ENCODE assay signal across 15 cellular contexts in genomic region chr15:27844018-27844666, GRCh38.
A peak's percentile ranks its signal among the peaks of the same experiment; 100 is the strongest.
DNase-seq lines count a peak whose midpoint lies in the region; ATAC-seq and TF ChIP-seq lines count a peak whose summit lies in the region.
"Had no signal": no experiment of that assay in that cellular context is flagged by ENCODE, and none has a peak within 500 bp of the region (broad histone marks: within the 10 kb centered on the region; RNA-seq: fewer than 3 reads in every experiment).

No MANE protein-coding gene starts in this region.

- H3K36me3 Mint-ChIP-seq in MCF 10A (ENCODE audit: insufficient read depth, unreplicated experiment): no peaks in the 10 kb centered on the region

- peaks cover 46% of the 10 kb centered on the region for H3K9me3 Mint-ChIP-seq in MCF 10A (ENCODE audit: unreplicated experiment)

- no peaks in the 10 kb centered on the region for H3K36me3 ChIP-seq in mammary epithelial cell (ENCODE audit: insufficient read depth, low read length)
- H3K36me3 ChIP-seq in RWPE2 (ENCODE audit: low read depth): no peaks in the 10 kb centered on the region
- no peaks in the 10 kb centered on the region for H3K36me3 ChIP-seq in vagina
- H3K36me3 ChIP-seq in sigmoid colon: no peaks in the 10 kb centered on the region

- no peak overlapping the region for H3K27ac ChIP-seq in mammary epithelial cell (ENCODE audit: insufficient read depth, low read depth, low read length)
- H3K27ac ChIP-seq in RWPE2 (ENCODE audit: poor library complexity, severe bottlenecking): no peak overlapping the region
- H3K27ac ChIP-seq in vagina: no peak overlapping the region
- no peak overlapping the region for H3K27ac ChIP-seq in sigmoid colon
- H3K27ac ChIP-seq: hepatocyte had no signal

- no peak overlapping the region for H3K4me3 Mint-ChIP-seq in MCF 10A (ENCODE audit: unreplicated experiment)
- H3K4me3 Mint-ChIP-seq: activated CD4-positive, alpha-beta T cell treated with anti-CD3 and anti-CD28 coated beads, Interleukin-2, amount 10 ng/mL, durations not matched to agents 24 days and 14 days; activated T-helper 1 cell treated with anti-CD3 and anti-CD28 coated beads, Interleukin-12 subunit alpha, Interleukin-12 subunit beta, Interleukin-2, Interleukin-4 antibody, amounts not matched to agents 30 ng/mL and 10 ng/mL and 1 ng/mL, durations not matched to agents 14 hours and 24 hours and 36 hours; neural crest cell had no signal

- ATAC-seq in RWPE2 (ENCODE audit: low read depth): peak; percentile 97

- DNase-seq in mammary epithelial cell (peak; percentile 6), MCF 10A (ENCODE audit: unreplicated experiment) (no peak), RWPE2 (ENCODE audit: low spot score) (no peak), fibroblast of the aortic adventitia (ENCODE audit: low read depth) (peak; percentile 12), vagina (ENCODE audit: extremely low spot score in 2 of 2) (peak; percentile 69 to 84), sigmoid colon (no peak), GM13977 (ENCODE audit: low spot score) (no peak)
- no peak for DNase-seq in activated CD4-positive, alpha-beta T cell treated with anti-CD3 and anti-CD28 coated beads for 4 hours
- DNase-seq: 8988T; activated CD4-positive, alpha-beta T cell treated with anti-CD3 and anti-CD28 coated beads, Interleukin-2, amount 10 ng/mL, durations not matched to agents 24 days and 14 days; T-helper 2 cell had no signal

- H3K9me3 ChIP-seq in mammary epithelial cell (replicated peaks; ENCODE audit: insufficient read depth, low read length) (peaks cover 39% of the 10 kb centered on the region), RWPE2 (ENCODE audit: severe bottlenecking) (no peaks in the 10 kb centered on the region), vagina (no peaks in the 10 kb centered on the region), sigmoid colon (peaks cover 0 to 5% (median 0%) of the 10 kb centered on the region in 4 donors)

- intact Hi-C loops in mammary epithelial cell (cut with micrococcal nuclease) (no loop called here), MCF 10A (cut with micrococcal nuclease) (no loop called here), vagina (cut with DNase I) (no loop called here), sigmoid colon (cut with DNase I) (no loop called here)

- no peak overlapping the region for H3K9ac ChIP-seq in mammary epithelial cell (ENCODE audit: insufficient read depth, low read length)

- H3K4me2 ChIP-seq in mammary epithelial cell (ENCODE audit: insufficient read depth, low read depth, low read length): no peak overlapping the region
- H3K4me2 ChIP-seq: hepatocyte had no signal

- no peak for TF ChIP-seq POLR2A in vagina (IDR thresholded peaks at IDR 0.05)
- no peak for TF ChIP-seq POLR2A in sigmoid colon (IDR thresholded peaks at IDR 0.05)

- H3K79me2 ChIP-seq in mammary epithelial cell (ENCODE audit: insufficient read depth, low read length): no peaks in the 10 kb centered on the region
- H3K79me2 ChIP-seq: hepatocyte had no signal

- H3K27me3 Mint-ChIP-seq in MCF 10A (ENCODE audit: insufficient read depth, unreplicated experiment): no peaks in the 10 kb centered on the region
- H3K27me3 Mint-ChIP-seq: activated CD4-positive, alpha-beta T cell treated with anti-CD3 and anti-CD28 coated beads, Interleukin-2, amount 10 ng/mL, durations not matched to agents 24 days and 14 days had no signal

- TF ChIP-seq CTCF in mammary epithelial cell (conservative IDR thresholded peaks at IDR 0.05 in 1 of 2, IDR thresholded peaks at IDR 0.05 in 1 of 2; ENCODE audit: extremely low read depth in 1 of 2, insufficient read depth in 1 of 2, low read depth in 1 of 2, low read length in 2 of 2) (no peak), MCF 10A (IDR thresholded peaks at IDR 0.05; ENCODE audit: unreplicated experiment) (no peak), RWPE2 (IDR thresholded peaks at IDR 0.05; ENCODE audit: poor library complexity, severe bottlenecking) (no peak), fibroblast of the aortic adventitia (IDR thresholded peaks at IDR 0.05; ENCODE audit: insufficient read depth, low read length) (no peak), vagina (IDR thresholded peaks at IDR 0.05) (no peak), sigmoid colon (IDR thresholded peaks at IDR 0.05) (no peak), GM13977 (IDR thresholded peaks at IDR 0.05; ENCODE audit: extremely low read depth, insufficient read depth, missing control alignments) (no peak)

- H3K4me1 ChIP-seq in mammary epithelial cell (ENCODE audit: insufficient read depth, low read length): no peaks in the 10 kb centered on the region
- peaks cover 10% of the 10 kb centered on the region for H3K4me1 ChIP-seq in RWPE2 (ENCODE audit: insufficient read depth, poor library complexity, severe bottlenecking)
- no peaks in the 10 kb centered on the region for H3K4me1 ChIP-seq in vagina
- H3K4me1 ChIP-seq in sigmoid colon: no peaks in the 10 kb centered on the region

- BruUV-seq in mammary epithelial cell (replicated peaks; lab: Mats Ljungman, UMichigan) (no TSS peak), MCF 10A (replicated peaks; lab: Mats Ljungman, UMichigan) (no TSS peak)

- POLR2A ChIA-PET in MCF 10A (lab: Yijun Ruan, JAX): no interaction called here

- H3K27ac Mint-ChIP-seq in MCF 10A (ENCODE audit: low read depth, unreplicated experiment): no peak overlapping the region
- H3K27ac Mint-ChIP-seq: activated CD4-positive, alpha-beta T cell treated with anti-CD3 and anti-CD28 coated beads, Interleukin-2, amount 10 ng/mL, durations not matched to agents 24 days and 14 days; activated T-helper 1 cell treated with anti-CD3 and anti-CD28 coated beads, Interleukin-12 subunit alpha, Interleukin-12 subunit beta, Interleukin-2, Interleukin-4 antibody, amounts not matched to agents 30 ng/mL and 10 ng/mL and 1 ng/mL, durations not matched to agents 14 hours and 24 hours and 36 hours had no signal

- in situ Hi-C loops in mammary epithelial cell (cut with MboI; ENCODE audit: low sequenced_read_pairs in 2 of 2) (no loop called here), GM13977 (cut with MboI; ENCODE audit: low pct_unique_long_range_greater_than_20kb, low sequenced_read_pairs, unreplicated experiment) (no loop called here)

- H2AFZ ChIP-seq in mammary epithelial cell (ENCODE audit: low read depth, low read length): no peak overlapping the region
- H2AFZ ChIP-seq: hepatocyte had no signal

- no peak for TF ChIP-seq EP300 in sigmoid colon (IDR thresholded peaks at IDR 0.05)

- H4K20me1 ChIP-seq in mammary epithelial cell (ENCODE audit: insufficient read depth, low read length): no peaks in the 10 kb centered on the region

- 0% methylated on average over 1 of the region's 13 CpGs for WGBS in mammary epithelial cell (ENCODE audit: low coverage, missing lambda C conversion rate)
- 80 to 86% methylated on average over 13 of the region's 13 CpGs for whole genome bisulfite sequencing in sigmoid colon, 2 donors

- CTCF ChIA-PET in mammary epithelial cell (lab: Charles Lee; ENCODE audit: low non-redundant PET): no interaction called here
- CTCF ChIA-PET in MCF 10A (lab: Yijun Ruan, JAX): no interaction called here

- H3K27me3 ChIP-seq in mammary epithelial cell (ENCODE audit: insufficient read depth, low read length) (no peaks in the 10 kb centered on the region), RWPE2 (ENCODE audit: insufficient read depth, poor library complexity, severe bottlenecking) (no peaks in the 10 kb centered on the region), vagina (no peaks in the 10 kb centered on the region), sigmoid colon (no peaks in the 10 kb centered on the region)
- H3K27me3 ChIP-seq: hepatocyte had no signal

- dilution Hi-C loops in mammary epithelial cell (cut with HindIII; ENCODE audit: low sequenced_read_pairs): loop anchor here (25.0 kb wide), 1 partner anchor 93 kb away; no protein-coding TSS in a partner anchor

- no peak overlapping the region for H3K4me3 ChIP-seq in mammary epithelial cell (replicated peaks in 1 of 3; ENCODE audit: insufficient read depth in 1 of 3, low read depth in 2 of 3, low read length in 3 of 3)
- H3K4me3 ChIP-seq in RWPE2 (ENCODE audit: severe bottlenecking): no peak overlapping the region
- no peak overlapping the region for H3K4me3 ChIP-seq in fibroblast of the aortic adventitia (ENCODE audit: low read depth, low read length)
- H3K4me3 ChIP-seq in vagina: no peak overlapping the region
- no peak overlapping the region for H3K4me3 ChIP-seq in sigmoid colon
- H3K4me3 ChIP-seq: hepatocyte, lung had no signal

- no peaks in the 10 kb centered on the region for H3K4me1 Mint-ChIP-seq in MCF 10A (ENCODE audit: insufficient read depth, unreplicated experiment)
- H3K4me1 Mint-ChIP-seq: activated CD4-positive, alpha-beta T cell treated with anti-CD3 and anti-CD28 coated beads, Interleukin-2, amount 10 ng/mL, durations not matched to agents 24 days and 14 days; neural crest cell had no signal

Comparison
In these comparisons a context has a peak if more than half of its experiments do, and no peak if none do; other contexts are left out.
1. DNase-seq: peak in mammary epithelial cell (single experiment), fibroblast of the aortic adventitia (single experiment) and vagina (2 of 2); none in MCF 10A (single experiment), RWPE2 (single experiment), sigmoid colon (single experiment), GM13977 (single experiment) and activated CD4-positive, alpha-beta T cell treated with anti-CD3 and anti-CD28 coated beads for 4 hours (0 of 2).